Comparison of ENCODE assay signal across 9 cellular contexts in the genomic region with DNA sequence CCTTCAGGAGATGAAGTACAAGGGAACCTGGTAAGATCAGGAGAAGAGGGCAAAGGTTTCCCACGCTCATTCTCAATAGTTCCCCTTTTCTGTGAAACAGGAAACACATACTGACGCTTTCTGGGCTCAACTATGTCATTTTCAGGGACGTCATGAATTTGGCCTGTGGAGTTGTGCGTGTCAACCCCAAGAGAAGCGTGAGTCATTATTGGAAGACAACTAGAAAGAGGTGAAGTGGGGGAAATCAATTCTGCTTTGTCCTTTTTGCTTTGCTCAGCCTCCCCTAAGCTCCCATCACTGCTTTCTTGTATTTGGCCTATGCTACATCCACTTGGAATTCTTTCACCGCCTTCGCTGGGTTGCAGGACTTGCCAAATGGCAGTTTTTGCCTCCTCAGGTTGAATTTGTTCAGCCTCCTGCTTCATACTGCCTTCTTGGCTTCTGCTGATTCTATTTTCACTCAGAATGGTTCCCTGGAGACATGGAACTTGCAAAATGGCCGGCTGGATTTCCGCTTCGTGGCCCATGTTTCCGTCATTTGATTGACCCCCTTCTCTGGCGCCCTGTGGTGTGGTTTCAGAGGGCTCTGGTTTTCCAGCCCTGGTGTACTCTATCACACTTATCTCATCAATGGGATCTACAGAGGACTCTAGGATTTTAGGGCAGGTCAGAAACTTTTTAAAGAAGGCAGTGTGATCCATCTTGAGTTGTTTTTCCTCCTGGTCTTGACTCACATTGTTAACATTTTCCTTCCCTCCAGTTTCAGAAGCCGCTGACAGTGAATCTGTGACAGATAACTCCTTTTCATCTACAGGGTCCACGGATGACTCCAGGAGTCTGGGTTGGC.
A peak's percentile ranks its signal among the peaks of the same experiment; 100 is the strongest.
DNase-seq lines count a peak whose midpoint lies in the region; ATAC-seq lines count a peak whose summit lies in the region.
"Had no signal": no experiment of that assay in that cellular context is flagged by ENCODE, and none has a peak within 500 bp of the region (broad histone marks: within the 10 kb centered on the region; RNA-seq: fewer than 3 reads in every experiment).

No MANE protein-coding gene starts in this region.

- peaks cover 0 to under 1% of the 10 kb centered on the region in 2 donors for H3K4me1 Mint-ChIP-seq in effector memory CD8-positive, alpha-beta T cell (ENCODE audit: low read depth in 2 of 2)

- no peak for DNase-seq in effector memory CD8-positive, alpha-beta T cell
- no peak for DNase-seq in NCI-H2029 (lab: John Stamatoyannopoulos, UW)
- no peak for DNase-seq in activated gamma-delta T cell treated with Interleukin-2 at 50 U/mL for 16 hours
- DNase-seq in HPDE6-E6E7 (ENCODE audit: extremely low spot score): no peak
- DNase-seq in Right ventricle myocardium superior: no peak
- DNase-seq: right lobe of liver had no signal

- H3K4me3 Mint-ChIP-seq in effector memory CD8-positive, alpha-beta T cell: no peak overlapping the region

- no peaks in the 10 kb centered on the region for H3K9me3 Mint-ChIP-seq in effector memory CD8-positive, alpha-beta T cell

- H3K27me3 Mint-ChIP-seq in effector memory CD8-positive, alpha-beta T cell: peaks cover 8 to 36% of the 10 kb centered on the region in 2 donors

- H3K36me3 Mint-ChIP-seq in effector memory CD8-positive, alpha-beta T cell (ENCODE audit: insufficient read depth): no peaks in the 10 kb centered on the region

- ATAC-seq in GM18498 (IDR thresholded peaks at IDR 0.05; ENCODE audit: unreplicated experiment) (peak; percentile 66), GM21515 (IDR thresholded peaks at IDR 0.05; ENCODE audit: unreplicated experiment) (peak; percentile 56), HG03565 (IDR thresholded peaks at IDR 0.05; ENCODE audit: unreplicated experiment) (peak; percentile 53), Right ventricle myocardium superior (ENCODE audit: poor library complexity) (no peak)
- peak; percentile 61 for ATAC-seq in effector memory CD8-positive, alpha-beta T cell (replicated peaks)

- H3K27ac Mint-ChIP-seq in effector memory CD8-positive, alpha-beta T cell: no peak overlapping the region

- intact Hi-C loops in Right ventricle myocardium superior (cut with DNase I): no loop called here
